Comparison of ENCODE assay signal across 1 cellular context in the genomic region with DNA sequence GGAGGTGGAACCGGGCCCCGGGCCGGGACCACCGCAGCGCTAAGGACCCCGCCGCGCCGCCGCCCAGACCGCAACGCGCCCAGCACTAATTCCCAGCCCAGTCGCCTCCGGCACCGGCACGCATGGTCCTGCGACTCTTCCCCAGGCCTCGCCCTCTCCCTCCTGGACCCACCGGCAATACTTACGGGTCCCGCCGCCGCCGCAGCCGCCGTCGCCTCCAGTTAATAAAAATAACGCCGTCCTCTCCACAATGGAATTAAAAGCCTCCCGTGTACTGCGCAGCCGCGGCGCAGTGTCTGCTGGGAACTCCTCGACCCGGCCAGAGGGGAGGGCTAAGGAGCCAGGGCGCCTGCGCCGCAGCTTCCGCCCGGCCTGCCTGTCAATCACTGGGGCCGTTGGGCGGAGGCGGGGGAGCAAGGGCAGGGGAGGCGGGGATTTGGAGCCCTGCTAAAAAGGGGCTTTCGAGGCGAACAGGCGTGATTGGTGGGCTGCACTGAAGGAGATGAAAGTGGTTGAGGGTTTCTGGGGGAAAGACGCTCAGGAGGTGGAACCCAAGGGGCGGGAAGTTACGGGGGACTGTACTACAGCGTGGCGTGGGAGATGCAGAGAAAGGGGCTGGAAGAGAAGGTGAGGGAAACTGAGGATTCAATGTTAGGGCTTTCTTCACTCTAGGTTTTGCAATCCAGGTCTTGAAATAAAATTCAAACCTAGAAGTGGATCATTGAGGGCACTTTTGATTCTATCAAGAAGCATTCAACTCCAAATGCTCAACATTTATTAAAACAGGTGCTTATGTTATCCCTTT.
TF ChIP-seq lines count a peak whose summit lies in the region.

A gene with protein sequence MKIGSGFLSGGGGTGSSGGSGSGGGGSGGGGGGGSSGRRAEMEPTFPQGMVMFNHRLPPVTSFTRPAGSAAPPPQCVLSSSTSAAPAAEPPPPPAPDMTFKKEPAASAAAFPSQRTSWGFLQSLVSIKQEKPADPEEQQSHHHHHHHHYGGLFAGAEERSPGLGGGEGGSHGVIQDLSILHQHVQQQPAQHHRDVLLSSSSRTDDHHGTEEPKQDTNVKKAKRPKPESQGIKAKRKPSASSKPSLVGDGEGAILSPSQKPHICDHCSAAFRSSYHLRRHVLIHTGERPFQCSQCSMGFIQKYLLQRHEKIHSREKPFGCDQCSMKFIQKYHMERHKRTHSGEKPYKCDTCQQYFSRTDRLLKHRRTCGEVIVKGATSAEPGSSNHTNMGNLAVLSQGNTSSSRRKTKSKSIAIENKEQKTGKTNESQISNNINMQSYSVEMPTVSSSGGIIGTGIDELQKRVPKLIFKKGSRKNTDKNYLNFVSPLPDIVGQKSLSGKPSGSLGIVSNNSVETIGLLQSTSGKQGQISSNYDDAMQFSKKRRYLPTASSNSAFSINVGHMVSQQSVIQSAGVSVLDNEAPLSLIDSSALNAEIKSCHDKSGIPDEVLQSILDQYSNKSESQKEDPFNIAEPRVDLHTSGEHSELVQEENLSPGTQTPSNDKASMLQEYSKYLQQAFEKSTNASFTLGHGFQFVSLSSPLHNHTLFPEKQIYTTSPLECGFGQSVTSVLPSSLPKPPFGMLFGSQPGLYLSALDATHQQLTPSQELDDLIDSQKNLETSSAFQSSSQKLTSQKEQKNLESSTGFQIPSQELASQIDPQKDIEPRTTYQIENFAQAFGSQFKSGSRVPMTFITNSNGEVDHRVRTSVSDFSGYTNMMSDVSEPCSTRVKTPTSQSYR (minus strand): TSS at position 276 of the 805 bp plus-strand sequence. CDS start 331 bp downstream, outside the sequence.

TF ChIP-seq in GM12878, 131 proteins besides CTCF, POLR2A, EP300 and RAD21 (continued from another document and continues in another):
- TF ChIP-seq IKZF1 (conservative IDR thresholded peaks at IDR 0.05) (peak; percentile 78), HDGF (IDR thresholded peaks at IDR 0.05) (peak; percentile 76; the same call in 1 of the 2 replicates), TAF1 (IDR thresholded peaks at IDR 0.05; ENCODE audit: borderline replicate concordance, low read depth, low read length) (0 out of 2 replicates have a peak, but pooled peaks have one; percentile 58), NRF1 (conservative IDR thresholded peaks at IDR 0.05; ENCODE audit: low read depth, low read length) (peak; percentile 92), SMAD5 (IDR thresholded peaks at IDR 0.05; ENCODE audit: low read depth) (peak; percentile 80; the same call in 1 of the 2 replicates), GATAD2B (conservative IDR thresholded peaks at IDR 0.05; ENCODE audit: low read depth) (peak; percentile 83), IKZF2 (IDR thresholded peaks at IDR 0.05) (peak in 1 of 2 experiments; percentile 33; a peak in 3 of 4 replicates), MTA3 (IDR thresholded peaks at IDR 0.05; ENCODE audit: borderline replicate concordance, low read length) (no peak), MTA2 (IDR thresholded peaks at IDR 0.05; ENCODE audit: low read depth) (0 out of 2 replicates have a peak, but pooled peaks have one; percentile 19), POLR2AphosphoS5 (IDR thresholded peaks at IDR 0.05; ENCODE audit: low read length) (peak; percentile 67), FOXK2 (IDR thresholded peaks at IDR 0.05) (no peak), NBN (IDR thresholded peaks at IDR 0.05) (peak; percentile 71; the same call in 1 of the 2 replicates), SMARCA5 (IDR thresholded peaks at IDR 0.05) (0 out of 2 replicates have a peak, but pooled peaks have one; percentile 42), BHLHE40 (IDR thresholded peaks at IDR 0.05; ENCODE audit: borderline replicate concordance in 1 of 2, low read depth in 2 of 2, low read length in 1 of 2) (peak in 1 of 2 experiments; percentile 18; a peak in 1 of 4 replicates), LARP7 (IDR thresholded peaks at IDR 0.05) (peak; percentile 91), MEF2B (IDR thresholded peaks at IDR 0.05; ENCODE audit: partially characterized antibody, poor library complexity, severe bottlenecking) (peak; percentile 13), CBX3 (IDR thresholded peaks at IDR 0.05; ENCODE audit: borderline replicate concordance, low read depth) (no peak), POLR2AphosphoS2 (IDR thresholded peaks at IDR 0.05; ENCODE audit: low read depth, low read length) (peak; percentile 43; the same call in 1 of the 2 replicates), SIX5 (IDR thresholded peaks at IDR 0.05; ENCODE audit: low read depth, low read length, severe bottlenecking) (peak; percentile 16), TCF12 (IDR thresholded peaks at IDR 0.05; ENCODE audit: low read depth, low read length) (no peak), CBX5 (IDR thresholded peaks at IDR 0.05; ENCODE audit: low read depth) (no peak), TARDBP (IDR thresholded peaks at IDR 0.05; ENCODE audit: borderline replicate concordance) (0 out of 2 replicates have a peak, but pooled peaks have one; percentile 40), RUNX3 (IDR thresholded peaks at IDR 0.05; ENCODE audit: low read length) (peak; percentile 43), DPF2 (IDR thresholded peaks at IDR 0.05) (peak; percentile 83; the same call in 1 of the 2 replicates), PML (IDR thresholded peaks at IDR 0.05; ENCODE audit: low read length) (0 out of 2 replicates have a peak, but pooled peaks have one; percentile 63)
- TF ChIP-seq, protein P1, sequence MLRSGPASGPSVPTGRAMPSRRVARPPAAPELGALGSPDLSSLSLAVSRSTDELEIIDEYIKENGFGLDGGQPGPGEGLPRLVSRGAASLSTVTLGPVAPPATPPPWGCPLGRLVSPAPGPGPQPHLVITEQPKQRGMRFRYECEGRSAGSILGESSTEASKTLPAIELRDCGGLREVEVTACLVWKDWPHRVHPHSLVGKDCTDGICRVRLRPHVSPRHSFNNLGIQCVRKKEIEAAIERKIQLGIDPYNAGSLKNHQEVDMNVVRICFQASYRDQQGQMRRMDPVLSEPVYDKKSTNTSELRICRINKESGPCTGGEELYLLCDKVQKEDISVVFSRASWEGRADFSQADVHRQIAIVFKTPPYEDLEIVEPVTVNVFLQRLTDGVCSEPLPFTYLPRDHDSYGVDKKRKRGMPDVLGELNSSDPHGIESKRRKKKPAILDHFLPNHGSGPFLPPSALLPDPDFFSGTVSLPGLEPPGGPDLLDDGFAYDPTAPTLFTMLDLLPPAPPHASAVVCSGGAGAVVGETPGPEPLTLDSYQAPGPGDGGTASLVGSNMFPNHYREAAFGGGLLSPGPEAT (IDR thresholded peaks at IDR 0.05; ENCODE audit: low read depth): peak; percentile 44; the same call in 1 of the 2 replicates
- TF ChIP-seq, protein P2, sequence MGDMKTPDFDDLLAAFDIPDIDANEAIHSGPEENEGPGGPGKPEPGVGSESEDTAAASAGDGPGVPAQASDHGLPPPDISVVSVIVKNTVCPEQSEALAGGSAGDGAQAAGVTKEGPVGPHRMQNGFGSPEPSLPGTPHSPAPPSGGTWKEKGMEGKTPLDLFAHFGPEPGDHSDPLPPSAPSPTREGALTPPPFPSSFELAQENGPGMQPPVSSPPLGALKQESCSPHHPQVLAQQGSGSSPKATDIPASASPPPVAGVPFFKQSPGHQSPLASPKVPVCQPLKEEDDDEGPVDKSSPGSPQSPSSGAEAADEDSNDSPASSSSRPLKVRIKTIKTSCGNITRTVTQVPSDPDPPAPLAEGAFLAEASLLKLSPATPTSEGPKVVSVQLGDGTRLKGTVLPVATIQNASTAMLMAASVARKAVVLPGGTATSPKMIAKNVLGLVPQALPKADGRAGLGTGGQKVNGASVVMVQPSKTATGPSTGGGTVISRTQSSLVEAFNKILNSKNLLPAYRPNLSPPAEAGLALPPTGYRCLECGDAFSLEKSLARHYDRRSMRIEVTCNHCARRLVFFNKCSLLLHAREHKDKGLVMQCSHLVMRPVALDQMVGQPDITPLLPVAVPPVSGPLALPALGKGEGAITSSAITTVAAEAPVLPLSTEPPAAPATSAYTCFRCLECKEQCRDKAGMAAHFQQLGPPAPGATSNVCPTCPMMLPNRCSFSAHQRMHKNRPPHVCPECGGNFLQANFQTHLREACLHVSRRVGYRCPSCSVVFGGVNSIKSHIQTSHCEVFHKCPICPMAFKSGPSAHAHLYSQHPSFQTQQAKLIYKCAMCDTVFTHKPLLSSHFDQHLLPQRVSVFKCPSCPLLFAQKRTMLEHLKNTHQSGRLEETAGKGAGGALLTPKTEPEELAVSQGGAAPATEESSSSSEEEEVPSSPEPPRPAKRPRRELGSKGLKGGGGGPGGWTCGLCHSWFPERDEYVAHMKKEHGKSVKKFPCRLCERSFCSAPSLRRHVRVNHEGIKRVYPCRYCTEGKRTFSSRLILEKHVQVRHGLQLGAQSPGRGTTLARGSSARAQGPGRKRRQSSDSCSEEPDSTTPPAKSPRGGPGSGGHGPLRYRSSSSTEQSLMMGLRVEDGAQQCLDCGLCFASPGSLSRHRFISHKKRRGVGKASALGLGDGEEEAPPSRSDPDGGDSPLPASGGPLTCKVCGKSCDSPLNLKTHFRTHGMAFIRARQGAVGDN (IDR thresholded peaks at IDR 0.05): peak; percentile 66; the same call in 1 of the 2 replicates
- TF ChIP-seq, protein P3, sequence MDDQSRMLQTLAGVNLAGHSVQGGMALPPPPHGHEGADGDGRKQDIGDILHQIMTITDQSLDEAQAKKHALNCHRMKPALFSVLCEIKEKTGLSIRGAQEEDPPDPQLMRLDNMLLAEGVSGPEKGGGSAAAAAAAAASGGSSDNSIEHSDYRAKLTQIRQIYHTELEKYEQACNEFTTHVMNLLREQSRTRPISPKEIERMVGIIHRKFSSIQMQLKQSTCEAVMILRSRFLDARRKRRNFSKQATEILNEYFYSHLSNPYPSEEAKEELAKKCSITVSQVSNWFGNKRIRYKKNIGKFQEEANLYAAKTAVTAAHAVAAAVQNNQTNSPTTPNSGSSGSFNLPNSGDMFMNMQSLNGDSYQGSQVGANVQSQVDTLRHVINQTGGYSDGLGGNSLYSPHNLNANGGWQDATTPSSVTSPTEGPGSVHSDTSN (IDR thresholded peaks at IDR 0.05; ENCODE audit: insufficient replicate concordance, low read depth, low read length): peak; percentile 97
- TF ChIP-seq, protein P4, sequence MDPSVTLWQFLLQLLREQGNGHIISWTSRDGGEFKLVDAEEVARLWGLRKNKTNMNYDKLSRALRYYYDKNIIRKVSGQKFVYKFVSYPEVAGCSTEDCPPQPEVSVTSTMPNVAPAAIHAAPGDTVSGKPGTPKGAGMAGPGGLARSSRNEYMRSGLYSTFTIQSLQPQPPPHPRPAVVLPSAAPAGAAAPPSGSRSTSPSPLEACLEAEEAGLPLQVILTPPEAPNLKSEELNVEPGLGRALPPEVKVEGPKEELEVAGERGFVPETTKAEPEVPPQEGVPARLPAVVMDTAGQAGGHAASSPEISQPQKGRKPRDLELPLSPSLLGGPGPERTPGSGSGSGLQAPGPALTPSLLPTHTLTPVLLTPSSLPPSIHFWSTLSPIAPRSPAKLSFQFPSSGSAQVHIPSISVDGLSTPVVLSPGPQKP (IDR thresholded peaks at IDR 0.05; ENCODE audit: low read depth, low read length): peak; percentile 60; the same call in 1 of the 2 replicates
- TF ChIP-seq, protein P5, sequence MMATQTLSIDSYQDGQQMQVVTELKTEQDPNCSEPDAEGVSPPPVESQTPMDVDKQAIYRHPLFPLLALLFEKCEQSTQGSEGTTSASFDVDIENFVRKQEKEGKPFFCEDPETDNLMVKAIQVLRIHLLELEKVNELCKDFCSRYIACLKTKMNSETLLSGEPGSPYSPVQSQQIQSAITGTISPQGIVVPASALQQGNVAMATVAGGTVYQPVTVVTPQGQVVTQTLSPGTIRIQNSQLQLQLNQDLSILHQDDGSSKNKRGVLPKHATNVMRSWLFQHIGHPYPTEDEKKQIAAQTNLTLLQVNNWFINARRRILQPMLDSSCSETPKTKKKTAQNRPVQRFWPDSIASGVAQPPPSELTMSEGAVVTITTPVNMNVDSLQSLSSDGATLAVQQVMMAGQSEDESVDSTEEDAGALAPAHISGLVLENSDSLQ (IDR thresholded peaks at IDR 0.05): peak; percentile 99
- TF ChIP-seq, protein P6, sequence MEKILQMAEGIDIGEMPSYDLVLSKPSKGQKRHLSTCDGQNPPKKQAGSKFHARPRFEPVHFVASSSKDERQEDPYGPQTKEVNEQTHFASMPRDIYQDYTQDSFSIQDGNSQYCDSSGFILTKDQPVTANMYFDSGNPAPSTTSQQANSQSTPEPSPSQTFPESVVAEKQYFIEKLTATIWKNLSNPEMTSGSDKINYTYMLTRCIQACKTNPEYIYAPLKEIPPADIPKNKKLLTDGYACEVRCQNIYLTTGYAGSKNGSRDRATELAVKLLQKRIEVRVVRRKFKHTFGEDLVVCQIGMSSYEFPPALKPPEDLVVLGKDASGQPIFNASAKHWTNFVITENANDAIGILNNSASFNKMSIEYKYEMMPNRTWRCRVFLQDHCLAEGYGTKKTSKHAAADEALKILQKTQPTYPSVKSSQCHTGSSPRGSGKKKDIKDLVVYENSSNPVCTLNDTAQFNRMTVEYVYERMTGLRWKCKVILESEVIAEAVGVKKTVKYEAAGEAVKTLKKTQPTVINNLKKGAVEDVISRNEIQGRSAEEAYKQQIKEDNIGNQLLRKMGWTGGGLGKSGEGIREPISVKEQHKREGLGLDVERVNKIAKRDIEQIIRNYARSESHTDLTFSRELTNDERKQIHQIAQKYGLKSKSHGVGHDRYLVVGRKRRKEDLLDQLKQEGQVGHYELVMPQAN (conservative IDR thresholded peaks at IDR 0.05): peak; percentile 84
- TF ChIP-seq, protein P7, sequence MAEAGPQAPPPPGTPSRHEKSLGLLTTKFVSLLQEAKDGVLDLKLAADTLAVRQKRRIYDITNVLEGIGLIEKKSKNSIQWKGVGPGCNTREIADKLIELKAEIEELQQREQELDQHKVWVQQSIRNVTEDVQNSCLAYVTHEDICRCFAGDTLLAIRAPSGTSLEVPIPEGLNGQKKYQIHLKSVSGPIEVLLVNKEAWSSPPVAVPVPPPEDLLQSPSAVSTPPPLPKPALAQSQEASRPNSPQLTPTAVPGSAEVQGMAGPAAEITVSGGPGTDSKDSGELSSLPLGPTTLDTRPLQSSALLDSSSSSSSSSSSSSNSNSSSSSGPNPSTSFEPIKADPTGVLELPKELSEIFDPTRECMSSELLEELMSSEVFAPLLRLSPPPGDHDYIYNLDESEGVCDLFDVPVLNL (IDR thresholded peaks at IDR 0.05; ENCODE audit: low read depth, low read length): no peak
